ENCODE assay signal across 23 cellular contexts in the genomic region with DNA sequence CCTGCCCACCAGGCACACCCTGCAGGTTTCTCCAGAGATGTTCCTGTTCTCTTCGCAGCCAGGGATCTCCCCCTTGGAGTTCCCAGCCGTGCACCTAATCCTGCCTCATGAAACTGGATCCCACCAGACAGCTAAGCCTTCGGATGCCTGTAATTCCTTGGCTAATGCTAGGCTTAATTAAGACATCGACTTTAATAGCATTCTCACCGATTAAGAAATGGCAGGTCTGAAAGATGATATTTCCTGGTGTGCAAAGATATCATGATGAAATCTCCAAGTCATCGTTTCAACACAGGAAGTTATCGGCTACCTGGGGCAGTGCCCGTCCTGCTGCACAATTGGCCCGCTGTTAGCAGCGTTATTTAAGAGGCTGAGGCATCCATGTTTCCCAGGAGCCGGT. TPM values are rescaled to one million over a fixed set of nuclear protein-coding genes. Genes with fewer than 3 reads are reported as not detected.
DNase-seq lines count a peak whose midpoint lies in the region; ATAC-seq, FAIRE-seq and TF ChIP-seq lines count a peak whose summit lies in the region.
"Had no signal": no experiment of that assay in that cellular context is flagged by ENCODE, and none has a peak within 500 bp of the region (broad histone marks: within the 10 kb centered on the region; RNA-seq: fewer than 3 reads in every experiment).

No MANE protein-coding gene starts in this region.

- H3K4me3 ChIP-seq in PC-9 (no peak overlapping the region), prostate gland (no peak overlapping the region), pancreas (no peak overlapping the region)
- H3K4me3 ChIP-seq in CD8-positive, alpha-beta T cell (ENCODE audit: low read depth, low read length), result no peak overlapping the region
- H3K4me3 ChIP-seq: upper lobe of right lung had no signal

- peak overlapping the region; percentile 58 for H3K27ac ChIP-seq in PC-9
- no peak overlapping the region for H3K27ac ChIP-seq in prostate gland
- H3K27ac ChIP-seq in CD8-positive, alpha-beta T cell (ENCODE audit: low read depth, low read length), result no peak overlapping the region
- H3K27ac ChIP-seq in pancreas, result no peak overlapping the region
- H3K27ac ChIP-seq: upper lobe of right lung had no signal

- H3K4me3 Mint-ChIP-seq in CD8-positive, alpha-beta T cell, result no peak overlapping the region
- H3K4me3 Mint-ChIP-seq: activated CD8-positive, alpha-beta T cell treated with anti-CD3 and anti-CD28 coated beads, Interleukin-2, amount 10 ng/mL, durations not matched to agents 7 days and 5 days; activated T-cell treated with anti-CD3 and anti-CD28 coated beads, Interleukin-2, amount 50 U/mL, for 24 hours; mesothelial cell of epicardium; nephron had no signal

- 17% methylated on average over 11 of the region's 11 CpGs for WGBS in prostate gland
- WGBS in pancreas, 2 donors, result 55 to 56% methylated on average over 11 of the region's 11 CpGs

- no peak for TF ChIP-seq POLR2A in prostate gland (IDR thresholded peaks at IDR 0.05)

- POLR2A ChIA-PET in PC-9 (lab: Charles Lee; ENCODE audit: unreplicated experiment), result interaction anchor here (0.6 kb wide), 1 partner anchor 356 kb away, joined by 3 read pairs; no protein-coding TSS in a partner anchor
- POLR2A ChIA-PET in CD8-positive, alpha-beta T cell (lab: Charles Lee), result no interaction called here

- no peaks in the 10 kb centered on the region for H3K9me2 ChIP-seq in PC-9 (ENCODE audit: insufficient read depth)

- intact Hi-C loops in PC-9 (cut with micrococcal nuclease; ENCODE audit: unreplicated experiment) (loop anchor here (2.0 kb wide), 1 partner anchor 155 kb away; no protein-coding TSS in a partner anchor), prostate gland (cut with DNase I) (no loop called here), pancreas (cut with DNase I) (no loop called here)
- intact Hi-C loops in CD8-positive, alpha-beta T cell (cut with DNase I, micrococcal nuclease), result no loop called here

- H3K9me3 ChIP-seq in PC-9 (ENCODE audit: insufficient read depth, low read depth), result no peaks in the 10 kb centered on the region
- no peaks in the 10 kb centered on the region for H3K9me3 ChIP-seq in prostate gland
- H3K9me3 ChIP-seq in CD8-positive, alpha-beta T cell (ENCODE audit: low read length), result no peaks in the 10 kb centered on the region
- no peaks in the 10 kb centered on the region for H3K9me3 ChIP-seq in pancreas
- H3K9me3 ChIP-seq: BE2C, upper lobe of right lung had no signal

- H3K4me1 Mint-ChIP-seq in CD8-positive, alpha-beta T cell (ENCODE audit: low read depth), result no peaks in the 10 kb centered on the region

- H3K27me3 Mint-ChIP-seq in CD8-positive, alpha-beta T cell (ENCODE audit: low read depth), result peaks cover 7% of the 10 kb centered on the region

- FAIRE-seq in pancreas (lab: Jason Lieb, UNC), result no peak
- FAIRE-seq: HepG2 had no signal

- no peaks in the 10 kb centered on the region for H3K27me3 ChIP-seq in PC-9 (ENCODE audit: insufficient read depth, low read depth)
- H3K27me3 ChIP-seq in prostate gland (replicated peaks; ENCODE audit: insufficient read depth), result no peaks in the 10 kb centered on the region
- no peaks in the 10 kb centered on the region for H3K27me3 ChIP-seq in CD8-positive, alpha-beta T cell (ENCODE audit: insufficient read depth, low read length)
- H3K27me3 ChIP-seq in pancreas, result no peaks in the 10 kb centered on the region
- H3K27me3 ChIP-seq: BE2C, upper lobe of right lung had no signal

- BruUV-seq in PC-9 (replicated peaks; lab: Mats Ljungman, UMichigan), result no TSS peak

- H3K4me1 ChIP-seq in PC-9 (replicated peaks; ENCODE audit: insufficient read depth) (peaks cover 17% of the 10 kb centered on the region), prostate gland (replicated peaks) (no peaks in the 10 kb centered on the region), pancreas (no peaks in the 10 kb centered on the region)
- no peaks in the 10 kb centered on the region for H3K4me1 ChIP-seq in CD8-positive, alpha-beta T cell (ENCODE audit: insufficient read depth, low read length)
- H3K4me1 ChIP-seq: upper lobe of right lung had no signal

- H3K4me2 ChIP-seq in PC-9, result peak overlapping the region; percentile 65

- H3K36me3 Mint-ChIP-seq in CD8-positive, alpha-beta T cell, result no peaks in the 10 kb centered on the region
- H3K36me3 Mint-ChIP-seq: mesothelial cell of epicardium had no signal

- peaks cover 16% of the 10 kb centered on the region; the same call in 1 of the 2 replicates for H3F3A ChIP-seq in PC-9 (ENCODE audit: insufficient read depth, low read depth)

- no peak for TF ChIP-seq CTCF in PC-9 (conservative IDR thresholded peaks at IDR 0.05)
- no peak for TF ChIP-seq CTCF in prostate gland (IDR thresholded peaks at IDR 0.05)
- no peak for TF ChIP-seq CTCF in CD8-positive, alpha-beta T cell (IDR thresholded peaks at IDR 0.05)
- TF ChIP-seq CTCF in pancreas (IDR thresholded peaks at IDR 0.05), result no peak

- CTCF ChIA-PET in PC-9 (lab: Charles Lee), result interaction anchor here (0.6 to 0.9 kb wide), 2 partner anchors 14 to 302 kb away, joined by 3 read pairs; no protein-coding TSS in a partner anchor
- CTCF ChIA-PET in CD8-positive, alpha-beta T cell (lab: Charles Lee), result no interaction called here

- DNase-seq in EH (ENCODE audit: low read depth), result peak; percentile 39
- DNase-seq in PC-9, result peak; percentile 36 to 91
- DNase-seq in fibroblast of gingiva (ENCODE audit: low read depth), result peak; percentile 72
- peak; percentile 43 for DNase-seq in prostate gland (ENCODE audit: low spot score)
- no peak for DNase-seq in iPS-NIHi11 (ENCODE audit: low spot score)
- no peak for DNase-seq in CD8-positive, alpha-beta T cell
- no peak for DNase-seq in GM19240 (ENCODE audit: insufficient read length, low spot score)
- no peak for DNase-seq in pancreas
- DNase-seq: activated CD4-positive, CD25-positive, alpha-beta regulatory T cell treated with anti-CD3 and anti-CD28 coated beads, Interleukin-2, amount 50 U/mL, for 72 hours; activated CD8-positive, alpha-beta T cell treated with anti-CD3 and anti-CD28 coated beads, Interleukin-2, amount 10 ng/mL, durations not matched to agents 7 days and 5 days; activated naive CD4-positive, alpha-beta T cell; activated T-cell treated with anti-CD3 and anti-CD28 coated beads, Interleukin-2, amount 50 U/mL, for 24 hours; BE2C; central memory CD4-positive, alpha-beta T cell; left colon; NCI-H1436; NCI-H2171; PC-3; upper lobe of right lung had no signal

- ATAC-seq in CD8-positive, alpha-beta T cell, result no peak
- ATAC-seq in pancreas, result no peak
- ATAC-seq: activated CD8-positive, alpha-beta T cell treated with anti-CD3 and anti-CD28 coated beads, Interleukin-2, amount 10 ng/mL, durations not matched to agents 7 days and 5 days; HepG2; left colon; PC-3; upper lobe of right lung had no signal

- H3K36me3 ChIP-seq in PC-9 (ENCODE audit: low read depth) (no peaks in the 10 kb centered on the region), prostate gland (no peaks in the 10 kb centered on the region), pancreas (no peaks in the 10 kb centered on the region)
- no peaks in the 10 kb centered on the region for H3K36me3 ChIP-seq in CD8-positive, alpha-beta T cell (ENCODE audit: insufficient read depth, low read length)
- H3K36me3 ChIP-seq: BE2C, upper lobe of right lung had no signal

- no peak overlapping the region for H3K27ac Mint-ChIP-seq in CD8-positive, alpha-beta T cell
- H3K27ac Mint-ChIP-seq: activated CD8-positive, alpha-beta T cell treated with anti-CD3 and anti-CD28 coated beads, Interleukin-2, amount 10 ng/mL, durations not matched to agents 7 days and 5 days; activated T-cell treated with anti-CD3 and anti-CD28 coated beads, Interleukin-2, amount 50 U/mL, for 24 hours; mesothelial cell of epicardium; nephron; progenitor cell of endocrine pancreas had no signal

- H4K20me1 ChIP-seq in PC-9 (ENCODE audit: insufficient read depth), result no peaks in the 10 kb centered on the region

- no peaks in the 10 kb centered on the region for H3K79me2 ChIP-seq in PC-9 (ENCODE audit: low read depth)

- peak overlapping the region; percentile 13; the same call in 1 of the 2 replicates for H2AFZ ChIP-seq in PC-9

- no peaks in the 10 kb centered on the region for H3K9me3 Mint-ChIP-seq in CD8-positive, alpha-beta T cell
- H3K9me3 Mint-ChIP-seq: activated T-cell treated with anti-CD3 and anti-CD28 coated beads, Interleukin-2, amount 50 U/mL, for 24 hours; mesothelial cell of epicardium had no signal

RNA-seq across cellular contexts. Expression of a gene that starts 41.5 kb away (rescaled TPM):
- total RNA-seq in PC-9 (2021) (346 and 586 TPM in 2 replicates), prostate gland (100 to 1,000 TPM in 1 of 2 donors, 10 to 100 TPM in 1; 69.2 to 188 TPM), pancreas (100 to 1,000 TPM in 2 of 6 donors, 10 to 100 TPM in 4; 65.6 to 126 (median 95.3) TPM)
- total RNA-seq in CD8-positive, alpha-beta T cell, result 1 to 10 TPM; 6.6 to 7.1 TPM
- 10 to 100 TPM; 24.6 to 32.7 TPM for polyA plus RNA-seq in pancreas

Comparison
In these comparisons a context has a peak if more than half of its experiments do, and no peak if none do; other contexts are left out.
1. DNase-seq: peak in EH (single experiment), PC-9 (2 of 2), fibroblast of gingiva (single experiment) and prostate gland (single experiment); none in iPS-NIHi11 (single experiment), CD8-positive, alpha-beta T cell (0 of 7), GM19240 (single experiment) and pancreas (0 of 6).
2. RNA of a gene that starts 41.5 kb away (total RNA-seq): 346 to 586 TPM in PC-9, 69.2 to 188 TPM in prostate gland and 65.6 to 126 TPM in pancreas; 6.6 to 7.1 TPM in CD8-positive, alpha-beta T cell; every median in the first group is over 4 times any median in the second.